In the genomic region with DNA sequence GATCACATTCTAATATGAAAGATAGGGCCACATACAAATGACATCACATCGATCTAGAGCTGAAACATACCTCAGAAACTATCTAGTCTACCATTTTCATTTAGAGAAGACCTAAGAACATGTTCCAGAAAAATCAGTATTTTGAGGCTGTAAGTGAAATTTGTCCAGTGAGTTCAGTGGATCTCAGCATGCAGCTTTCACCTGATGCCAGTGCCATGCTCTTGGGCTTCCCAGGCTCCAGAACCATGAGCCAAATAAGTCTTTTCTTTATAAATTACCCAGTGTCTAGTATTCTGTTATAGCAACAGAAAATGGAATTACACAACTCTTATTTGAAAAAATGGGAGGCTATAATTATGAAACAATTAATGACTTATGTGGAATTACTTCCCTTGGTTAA, we compare ENCODE assay signal across 29 cellular contexts. TPM values are rescaled to one million over a fixed set of nuclear protein-coding genes. Genes with fewer than 3 reads are reported as not detected.
"Had no signal": no experiment of that assay in that cellular context is flagged by ENCODE, and none has a peak within 500 bp of the region (broad histone marks: within the 10 kb centered on the region; RNA-seq: fewer than 3 reads in every experiment).

No MANE protein-coding gene starts in this region.

- ATAC-seq: activated CD4-positive, alpha-beta T cell treated with anti-CD3 and anti-CD28 coated beads for 36 hours; activated CD8-positive, alpha-beta memory T cell treated with anti-CD3 and anti-CD28 coated beads, Interleukin-2, amount 10 ng/mL, durations not matched to agents 7 days and 5 days; activated CD8-positive, alpha-beta T cell treated with anti-CD3 and anti-CD28 coated beads, Interleukin-2, amount 10 ng/mL, durations not matched to agents 7 days and 5 days; activated naive CD4-positive, alpha-beta T cell treated with anti-CD3 and anti-CD28 coated beads, Interleukin-2, amount 50 U/mL, for 72 hours; esophagus mucosa; T-helper 17 cell had no signal

- FAIRE-seq: astrocyte, bronchial epithelial cell, frontal cortex had no signal

- H3K27me3 ChIP-seq: brain microvascular endothelial cell, dorsolateral prefrontal cortex had no signal

- H3K27ac ChIP-seq: brain microvascular endothelial cell, coronary artery, dorsolateral prefrontal cortex, WERI-Rb-1 had no signal

- H3K36me3 ChIP-seq: brain microvascular endothelial cell, WERI-Rb-1 had no signal

- H3K4me3 ChIP-seq: coronary artery, dorsolateral prefrontal cortex had no signal

- DNase-seq: activated CD4-positive, alpha-beta memory T cell treated with anti-CD3 and anti-CD28 coated beads for 36 hours; activated CD4-positive, alpha-beta T cell treated with anti-CD3 and anti-CD28 coated beads for 36 hours; activated CD4-positive, alpha-beta T cell treated with anti-CD3 and anti-CD28 coated beads, Interleukin-2, amount 10 ng/mL, durations not matched to agents 24 days and 14 days; activated CD4-positive, CD25-positive, alpha-beta regulatory T cell; activated CD4-positive, CD25-positive, alpha-beta regulatory T cell treated with anti-CD3 and anti-CD28 coated beads, Interleukin-2, amount 50 U/mL, for 72 hours; activated CD8-positive, alpha-beta memory T cell treated with anti-CD3 and anti-CD28 coated beads, Interleukin-2, amount 10 ng/mL, durations not matched to agents 7 days and 5 days; activated CD8-positive, alpha-beta memory T cell treated with anti-CD3 and anti-CD28 coated beads, Interleukin-2, amount 50 U/mL, for 4 hours; activated CD8-positive, alpha-beta T cell treated with anti-CD3 and anti-CD28 coated beads, Interleukin-2, amount 10 ng/mL, durations not matched to agents 7 days and 5 days; activated effector memory CD4-positive, alpha-beta T cell treated with anti-CD3 and anti-CD28 coated beads, Interleukin-2, amount 50 U/mL, for 16 hours; activated naive CD4-positive, alpha-beta T cell treated with anti-CD3 and anti-CD28 coated beads for 36 hours; activated naive CD8-positive, alpha-beta T cell treated with anti-CD3 and anti-CD28 coated beads, Interleukin-2, amount 10 ng/mL, durations not matched to agents 7 days and 5 days; activated T-cell treated with anti-CD3 and anti-CD28 coated beads, Interleukin-2, amount 50 U/mL, for 1 hour; activated T-cell treated with anti-CD3 and anti-CD28 coated beads, Interleukin-2, amount 50 U/mL, for 48 hours; anterior cingulate cortex; dorsolateral prefrontal cortex; effector memory CD4-positive, alpha-beta T cell; endodermal cell; foreskin fibroblast; T-helper 17 cell; T1000; WERI-Rb-1 had no signal

RNA-seq across cellular contexts. Expression of gene SYCP3, which starts 32.9 kb away (rescaled TPM):
- total RNA-seq: activated naive CD4-positive, alpha-beta T cell treated with anti-CD3 and anti-CD28 coated beads for 36 hours; astrocyte; cardiac septum; endodermal cell had no signal
